Comparison of ENCODE assay signal across 8 cellular contexts in genomic region chr4:127881565-127881869, GRCh38. TPM values are rescaled to one million over a fixed set of nuclear protein-coding genes. Genes with fewer than 3 reads are reported as not detected.
A peak's percentile ranks its signal among the peaks of the same experiment; 100 is the strongest.
DNase-seq lines count a peak whose midpoint lies in the region; ATAC-seq and TF ChIP-seq lines count a peak whose summit lies in the region.

No MANE protein-coding gene starts in this region.

- H3K9ac ChIP-seq in adipocyte (ENCODE audit: low read length): peak overlapping the region; percentile 89

- no peaks in the 10 kb centered on the region for H3K9me3 Mint-ChIP-seq in activated naive CD4-positive, alpha-beta T cell treated with anti-CD3 and anti-CD28 coated beads for 36 hours

- peaks cover 35% of the 10 kb centered on the region for H3K36me3 Mint-ChIP-seq in activated naive CD4-positive, alpha-beta T cell treated with anti-CD3 and anti-CD28 coated beads for 36 hours (ENCODE audit: low read depth)

- DNase-seq in activated naive CD4-positive, alpha-beta T cell treated with anti-CD3 and anti-CD28 coated beads for 36 hours: no peak
- DNase-seq in activated naive CD4-positive, alpha-beta T cell (lab: John Stamatoyannopoulos, UW): no peak
- DNase-seq in adipocyte (ENCODE audit: low read depth) (no peak), lower lobe of right lung (no peak), aorta (no peak), NCI-H345 treated with DMSO at 0.1 percent for 48 hours (lab: John Stamatoyannopoulos, UW; ENCODE audit: unreplicated experiment) (no peak)
- DNase-seq in central memory CD4-positive, alpha-beta T cell: no peak

- no peak for TF ChIP-seq CTCF in lower lobe of right lung (IDR thresholded peaks at IDR 0.05)

- H3K27me3 ChIP-seq in adipocyte (replicated peaks; ENCODE audit: control insufficient read depth, insufficient read depth, low read length) (no peaks in the 10 kb centered on the region), lower lobe of right lung (ENCODE audit: low read depth) (no peaks in the 10 kb centered on the region), aorta (ENCODE audit: control insufficient read depth in 1 of 2, insufficient read depth in 2 of 2, low read length in 1 of 2) (no peaks in the 10 kb centered on the region)

- no peaks in the 10 kb centered on the region for H3K9me3 ChIP-seq in adipocyte (ENCODE audit: control insufficient read depth, low read length)
- H3K9me3 ChIP-seq in lower lobe of right lung: no peaks in the 10 kb centered on the region
- H3K9me3 ChIP-seq in aorta (ENCODE audit: control insufficient read depth, low read length): no peaks in the 10 kb centered on the region

- intact Hi-C loops in activated naive CD4-positive, alpha-beta T cell treated with anti-CD3 and anti-CD28 coated beads for 36 hours (cut with micrococcal nuclease): loop anchor here (1.0 to 5.0 kb wide), 4 partner anchors 115 to 971 kb away; no protein-coding TSS in a partner anchor
- intact Hi-C loops in lower lobe of right lung (cut with DNase I) (no loop called here), aorta (cut with DNase I) (loop anchor here in 1 of 2 donors (2.0 to 10.0 kb wide), 2 partner anchors 83 to 99 kb away; partner anchors contain the start of genes ABHD18, HSPA4L and MFSD8)

- H3K27ac ChIP-seq in lower lobe of right lung: no peak overlapping the region
- H3K27ac ChIP-seq in aorta (ENCODE audit: low read depth in 1 of 2, low read length in 2 of 2): no peak overlapping the region

- peak overlapping the region; percentile 96 for H3K4me3 ChIP-seq in adipocyte (ENCODE audit: low read length)
- peak overlapping the region; percentile 87 for H3K4me3 ChIP-seq in lower lobe of right lung
- H3K4me3 ChIP-seq in aorta (ENCODE audit: low read length in 2 of 2): peak overlapping the region; percentile 22 to 50

- H3K36me3 ChIP-seq in adipocyte (ENCODE audit: control insufficient read depth, insufficient read depth, low read length, severe bottlenecking) (no peaks in the 10 kb centered on the region), lower lobe of right lung (no peaks in the 10 kb centered on the region), aorta (ENCODE audit: control insufficient read depth in 1 of 2, insufficient read depth in 2 of 2, low read length in 1 of 2) (no peaks in the 10 kb centered on the region)

- H3K4me1 Mint-ChIP-seq in activated naive CD4-positive, alpha-beta T cell treated with anti-CD3 and anti-CD28 coated beads for 36 hours (ENCODE audit: low read depth): peaks cover 18% of the 10 kb centered on the region

- H3K4me1 ChIP-seq in adipocyte (ENCODE audit: control insufficient read depth, insufficient read depth, low read length): no peaks in the 10 kb centered on the region
- H3K4me1 ChIP-seq in lower lobe of right lung: peaks cover 13% of the 10 kb centered on the region
- H3K4me1 ChIP-seq in aorta (ENCODE audit: control insufficient read depth in 1 of 2, insufficient read depth in 2 of 2, low read length in 2 of 2): no peaks in the 10 kb centered on the region

- H3K27ac Mint-ChIP-seq in activated naive CD4-positive, alpha-beta T cell treated with anti-CD3 and anti-CD28 coated beads for 36 hours: peak overlapping the region; percentile 98

- 0% methylated on average over 7 of the region's 7 CpGs for WGBS in aorta, 2 donors

- ATAC-seq in HG03135 (IDR thresholded peaks at IDR 0.05; ENCODE audit: unreplicated experiment): peak; percentile 25
- no peak for ATAC-seq in lower lobe of right lung
- ATAC-seq in aorta (ENCODE audit: low FRiP score): no peak

- peak overlapping the region; percentile 98 for H3K4me3 Mint-ChIP-seq in activated naive CD4-positive, alpha-beta T cell treated with anti-CD3 and anti-CD28 coated beads for 36 hours

- H3K27me3 Mint-ChIP-seq in activated naive CD4-positive, alpha-beta T cell treated with anti-CD3 and anti-CD28 coated beads for 36 hours (ENCODE audit: low read depth): peaks cover 3% of the 10 kb centered on the region

- CTCF ChIA-PET in activated naive CD4-positive, alpha-beta T cell treated with anti-CD3 and anti-CD28 coated beads for 36 hours (lab: Charles Lee): interaction anchor here (1.1 kb wide), 1 partner anchor 84 kb away, joined by 4 read pairs; the partner anchor contains the start of gene ABHD18

RNA-seq across cellular contexts. Expression of gene PLK4, which starts 0.8 kb away (rescaled TPM):
- 10 to 100 TPM; 44.7 to 52.3 TPM for total RNA-seq in activated naive CD4-positive, alpha-beta T cell treated with anti-CD3 and anti-CD28 coated beads for 36 hours
- total RNA-seq in lower lobe of right lung (2.0 TPM), aorta (1 to 10 TPM in 1 of 2 donors, under 1 TPM in 1; 0.96 to 1.3 TPM)
- polyA plus RNA-seq in aorta: 1 to 10 TPM in 1 of 2 donors, under 1 TPM in 1; 0.72 to 4.9 TPM

Comparison
In these comparisons a context has a peak if more than half of its experiments do, and no peak if none do; other contexts are left out.
1. H3K4me3 ChIP-seq: peak in every context shown above with its lines; median percentile 96 in adipocyte; 87 in lower lobe of right lung; 36 in aorta.
2. RNA of gene PLK4, which starts 0.8 kb away (total RNA-seq): 44.7 to 52.3 TPM in activated naive CD4-positive, alpha-beta T cell treated with anti-CD3 and anti-CD28 coated beads for 36 hours; 2.0 TPM in lower lobe of right lung (single experiment) and 0.96 to 1.3 TPM in aorta; every median in the first group is over 10 times any median in the second.